8 cellular contexts compared by ENCODE assay signal in genomic region chr16:1825381-1825863, GRCh38. TPM values are rescaled to one million over a fixed set of nuclear protein-coding genes. Genes with fewer than 3 reads are reported as not detected.
DNase-seq lines count a peak whose midpoint lies in the region; ATAC-seq and TF ChIP-seq lines count a peak whose summit lies in the region.

No MANE protein-coding gene starts in this region.

- 60 to 68% (median 63%) methylated on average over 15 of the region's 15 CpGs for WGBS in spleen, 5 donors

- no peak overlapping the region for H3K27ac ChIP-seq in iPS-18a (ENCODE audit: low read length)
- peak overlapping the region; percentile 63 to 96 (median 91) for H3K27ac ChIP-seq in spleen

- no peak for ATAC-seq in activated CD8-positive, alpha-beta T cell treated with anti-CD3 and anti-CD28 coated beads, Interleukin-2, amount 10 ng/mL, durations not matched to agents 7 days and 5 days
- no peak for ATAC-seq in HG03571 (IDR thresholded peaks at IDR 0.05; ENCODE audit: unreplicated experiment)

- no peak for TF ChIP-seq POLR2A in spleen (IDR thresholded peaks at IDR 0.05)

- no peak overlapping the region for H3K27ac Mint-ChIP-seq in HFFc6
- peak overlapping the region; percentile 86 for H3K27ac Mint-ChIP-seq in activated CD8-positive, alpha-beta T cell treated with anti-CD3 and anti-CD28 coated beads, Interleukin-2, amount 10 ng/mL, durations not matched to agents 7 days and 5 days

- CTCF ChIA-PET in activated CD8-positive, alpha-beta T cell treated with anti-CD3 and anti-CD28 coated beads, Interleukin-2, amount 10 ng/mL, durations not matched to agents 7 days and 5 days (lab: Charles Lee), result interaction anchor here (2.3 kb wide), 1 partner anchor 12 kb away, joined by 7 read pairs; no protein-coding TSS in a partner anchor

- H3K4me3 Mint-ChIP-seq in HFFc6, result peak overlapping the region; percentile 81
- H3K4me3 Mint-ChIP-seq in activated CD8-positive, alpha-beta T cell treated with anti-CD3 and anti-CD28 coated beads, Interleukin-2, amount 10 ng/mL, durations not matched to agents 7 days and 5 days, result peak overlapping the region; percentile 80

- no peaks in the 10 kb centered on the region for H3K36me3 ChIP-seq in iPS-18a (ENCODE audit: control insufficient read depth, low read depth, low read length)
- H3K36me3 ChIP-seq in spleen, result peaks cover 0 to 40% (median 27%) of the 10 kb centered on the region in 6 donors

- TF ChIP-seq CTCF in HFFc6 (IDR thresholded peaks at IDR 0.05) (no peak), spleen (IDR thresholded peaks at IDR 0.05 in 8 of 11, conservative IDR thresholded peaks at IDR 0.05 in 3 of 11) (no peak)

- POLR2A ChIA-PET in activated CD8-positive, alpha-beta T cell treated with anti-CD3 and anti-CD28 coated beads, Interleukin-2, amount 10 ng/mL, durations not matched to agents 7 days and 5 days (lab: Charles Lee), result interaction anchor here (2.5 kb wide), 1 partner anchor 120 kb away, joined by 6 read pairs; the partner anchor contains the start of gene MAPK8IP3

- no peak overlapping the region for H3K9ac ChIP-seq in iPS-18a (ENCODE audit: low read length)

- peaks cover 6% of the 10 kb centered on the region for H3K36me3 Mint-ChIP-seq in HFFc6 (ENCODE audit: low read depth)
- peaks cover 6% of the 10 kb centered on the region for H3K36me3 Mint-ChIP-seq in activated CD8-positive, alpha-beta T cell treated with anti-CD3 and anti-CD28 coated beads, Interleukin-2, amount 10 ng/mL, durations not matched to agents 7 days and 5 days (ENCODE audit: low read depth)

- H3K4me3 ChIP-seq in iPS-18a (ENCODE audit: low read length) (peak overlapping the region; percentile 53), spleen (peak overlapping the region; percentile 78 to 99 (median 94))

- no peaks in the 10 kb centered on the region for H3K9me3 Mint-ChIP-seq in HFFc6
- H3K9me3 Mint-ChIP-seq in activated CD8-positive, alpha-beta T cell treated with anti-CD3 and anti-CD28 coated beads, Interleukin-2, amount 10 ng/mL, durations not matched to agents 7 days and 5 days (ENCODE audit: insufficient read depth), result no peaks in the 10 kb centered on the region

- intact Hi-C loops in spleen (cut with DNase I; ENCODE audit: low total_unique reads), result no loop called here

- H3K27me3 ChIP-seq in iPS-18a (ENCODE audit: control insufficient read depth, insufficient read depth, low read length) (no peaks in the 10 kb centered on the region), spleen (replicated peaks in 1 of 7) (no peaks in the 10 kb centered on the region)

- H3K4me1 ChIP-seq in iPS-18a (ENCODE audit: control insufficient read depth, low read depth, low read length) (no peaks in the 10 kb centered on the region), spleen (peaks cover 31 to 72% (median 55%) of the 10 kb centered on the region in 6 donors)

- peaks cover 33% of the 10 kb centered on the region for H3K4me1 Mint-ChIP-seq in HFFc6 (ENCODE audit: low read depth)
- H3K4me1 Mint-ChIP-seq in activated CD8-positive, alpha-beta T cell treated with anti-CD3 and anti-CD28 coated beads, Interleukin-2, amount 10 ng/mL, durations not matched to agents 7 days and 5 days (ENCODE audit: low read depth), result peaks cover 41% of the 10 kb centered on the region

- no peak for DNase-seq in HFFc6
- DNase-seq in activated CD8-positive, alpha-beta T cell treated with anti-CD3 and anti-CD28 coated beads, Interleukin-2, amount 10 ng/mL, durations not matched to agents 7 days and 5 days, result no peak
- no peak for DNase-seq in spleen
- no peak for DNase-seq in retina
- no peak for DNase-seq in SHP77 treated with DMSO at 0.1 percent for 48 hours (lab: John Stamatoyannopoulos, UW)
- DNase-seq in iPS-NIHi7 (ENCODE audit: extremely low spot score), result no peak

- peaks cover 3% of the 10 kb centered on the region; the same call in 1 of the 2 replicates for H3K27me3 Mint-ChIP-seq in HFFc6 (ENCODE audit: insufficient read depth)
- no peaks in the 10 kb centered on the region for H3K27me3 Mint-ChIP-seq in activated CD8-positive, alpha-beta T cell treated with anti-CD3 and anti-CD28 coated beads, Interleukin-2, amount 10 ng/mL, durations not matched to agents 7 days and 5 days (ENCODE audit: low read depth)

- H3K9me3 ChIP-seq in iPS-18a (ENCODE audit: control insufficient read depth, low read depth, low read length), result no peaks in the 10 kb centered on the region
- no peaks in the 10 kb centered on the region for H3K9me3 ChIP-seq in spleen

RNA-seq across cellular contexts. Expression of gene HAGH, which starts 1.2 kb away (rescaled TPM):
- 10 to 100 TPM; 34.2 to 55.3 (median 38.7) TPM for total RNA-seq in HFFc6 (2021; fragmentation: NEBNext Ultra II Directional; extraction: Animal tissue kit (Norgen Biotek cat#: 25700))
- total RNA-seq in activated CD8-positive, alpha-beta T cell treated with anti-CD3 and anti-CD28 coated beads, Interleukin-2, amount 10 ng/mL, durations not matched to agents 7 days and 5 days, result 10 to 100 TPM; 48.0 to 50.4 TPM
- total RNA-seq in spleen, result 10 to 100 TPM; 42.4 to 60.4 (median 49.1) TPM
- 10 to 100 TPM; 33.6 to 76.6 (median 41.0) TPM for polyA plus RNA-seq in spleen

RNA-seq across cellular contexts. Expression of gene FAHD1, which starts 1.6 kb away (rescaled TPM):
- total RNA-seq in HFFc6 (2021; fragmentation: NEBNext Ultra II Directional; extraction: Animal tissue kit (Norgen Biotek cat#: 25700)), result 10 to 100 TPM; 29.4 to 40.7 (median 31.2) TPM
- 10 to 100 TPM; 14.5 to 14.6 TPM for total RNA-seq in activated CD8-positive, alpha-beta T cell treated with anti-CD3 and anti-CD28 coated beads, Interleukin-2, amount 10 ng/mL, durations not matched to agents 7 days and 5 days
- total RNA-seq in spleen, result 10 to 100 TPM in 6 of 7 donors, 1 to 10 TPM in 1; 9.5 to 34.9 (median 17.7) TPM
- polyA plus RNA-seq in spleen, result 10 to 100 TPM; 13.8 to 23.1 (median 15.4) TPM

RNA-seq across cellular contexts. Expression of gene IGFALS, which starts 31.9 kb away (rescaled TPM):
- total RNA-seq in HFFc6 (2021; fragmentation: NEBNext Ultra II Directional; extraction: Animal tissue kit (Norgen Biotek cat#: 25700)), result not detected
- under 1 TPM in 1 of 2 experiments, not detected in 1; 0.13 TPM for total RNA-seq in activated CD8-positive, alpha-beta T cell treated with anti-CD3 and anti-CD28 coated beads, Interleukin-2, amount 10 ng/mL, durations not matched to agents 7 days and 5 days
- under 1 TPM in 5 of 7 donors, not detected in 2; 0.21 to 0.63 (median 0.39) TPM for total RNA-seq in spleen
- under 1 TPM; 0.14 to 0.19 (median 0.17) TPM for polyA plus RNA-seq in spleen

RNA-seq across cellular contexts. Expression of gene NUBP2, which starts 42.7 kb away (rescaled TPM):
- 10 to 100 TPM; 41.5 to 53.8 (median 43.5) TPM for total RNA-seq in HFFc6 (2021; fragmentation: NEBNext Ultra II Directional; extraction: Animal tissue kit (Norgen Biotek cat#: 25700))
- 10 to 100 TPM; 58.5 to 61.8 TPM for total RNA-seq in activated CD8-positive, alpha-beta T cell treated with anti-CD3 and anti-CD28 coated beads, Interleukin-2, amount 10 ng/mL, durations not matched to agents 7 days and 5 days
- 100 to 1,000 TPM in 1 of 7 donors, 10 to 100 TPM in 6; 37.5 to 103 (median 44.6) TPM for total RNA-seq in spleen
- polyA plus RNA-seq in spleen, result 10 to 100 TPM; 61.9 to 84.3 (median 79.3) TPM

RNA-seq across cellular contexts. Expression of gene SPSB3, which starts 43.1 kb away (rescaled TPM):
- 10 to 100 TPM; 12.3 to 15.8 (median 13.9) TPM for total RNA-seq in HFFc6 (2021; fragmentation: NEBNext Ultra II Directional; extraction: Animal tissue kit (Norgen Biotek cat#: 25700))
- total RNA-seq in activated CD8-positive, alpha-beta T cell treated with anti-CD3 and anti-CD28 coated beads, Interleukin-2, amount 10 ng/mL, durations not matched to agents 7 days and 5 days, result 10 to 100 TPM; 31.1 to 33.0 TPM
- 100 to 1,000 TPM in 2 of 7 donors, 10 to 100 TPM in 5; 41.4 to 114 (median 65.3) TPM for total RNA-seq in spleen
- 100 to 1,000 TPM; 111 to 266 (median 204) TPM for polyA plus RNA-seq in spleen
